In the genomic region with DNA sequence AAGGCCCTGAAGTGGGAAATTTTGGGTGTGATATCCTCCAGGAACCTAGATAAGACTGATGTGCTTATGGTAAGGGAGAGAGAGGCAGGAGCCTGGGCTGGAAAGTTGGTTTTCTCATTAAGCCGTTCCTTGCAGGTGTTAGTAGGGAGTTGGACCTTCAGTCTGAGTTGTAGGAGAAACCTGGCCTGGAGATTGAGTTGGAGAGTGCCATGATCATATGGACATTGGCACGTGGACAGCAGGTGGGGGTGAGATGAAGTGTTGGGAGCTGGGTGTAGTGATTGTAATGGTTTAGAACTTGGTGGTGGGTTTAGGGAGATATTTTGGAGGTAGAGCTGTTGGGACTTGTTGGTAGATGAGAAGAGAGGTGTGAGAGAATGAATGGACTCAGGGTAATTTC, we compare ENCODE assay signal across 26 cellular contexts.
"Had no signal": no experiment of that assay in that cellular context is flagged by ENCODE, and none has a peak within 500 bp of the region (broad histone marks: within the 10 kb centered on the region; RNA-seq: fewer than 3 reads in every experiment).

No MANE protein-coding gene starts in this region.

- FAIRE-seq: RCC 7860 had no signal

- H3K9me3 ChIP-seq: ascending aorta, body of pancreas had no signal

- ATAC-seq: activated CD8-positive, alpha-beta memory T cell treated with anti-CD3 and anti-CD28 coated beads, Interleukin-2, amount 10 ng/mL, durations not matched to agents 7 days and 5 days; body of pancreas; WTC11 had no signal

- H3K4me3 Mint-ChIP-seq: activated CD8-positive, alpha-beta memory T cell treated with anti-CD3 and anti-CD28 coated beads, Interleukin-2, amount 10 ng/mL, durations not matched to agents 7 days and 5 days; activated naive CD4-positive, alpha-beta T cell treated with anti-CD3 and anti-CD28 coated beads, Interleukin-2, amount 50 U/mL, for 24 hours; activated T-cell treated with anti-CD3 and anti-CD28 coated beads, Interleukin-2, amount 50 U/mL, for 24 hours; activated T-helper 1 cell treated with anti-CD3 and anti-CD28 coated beads, Interleukin-12 subunit alpha, Interleukin-12 subunit beta, Interleukin-2, Interleukin-4 antibody, amounts not matched to agents 30 ng/mL and 10 ng/mL and 1 ng/mL, durations not matched to agents 14 hours and 24 hours and 36 hours; T-helper 1 cell treated with Interleukin-12 subunit alpha and Interleukin-12 subunit beta and Interleukin-4 antibody, amounts not matched to agents 30 μg/mL and 1 μg/mL, for 36 hours; WTC11 had no signal

- H3K27me3 ChIP-seq: ascending aorta, body of pancreas, cardiac muscle cell had no signal

- H3K4me1 Mint-ChIP-seq: WTC11 had no signal

- H3K27ac Mint-ChIP-seq: activated CD8-positive, alpha-beta memory T cell treated with anti-CD3 and anti-CD28 coated beads, Interleukin-2, amount 10 ng/mL, durations not matched to agents 7 days and 5 days; activated naive CD4-positive, alpha-beta T cell treated with anti-CD3 and anti-CD28 coated beads, Interleukin-2, amount 50 U/mL, for 24 hours; activated T-cell treated with anti-CD3 and anti-CD28 coated beads, Interleukin-2, amount 50 U/mL, for 24 hours; activated T-helper 1 cell treated with anti-CD3 and anti-CD28 coated beads, Interleukin-12 subunit alpha, Interleukin-12 subunit beta, Interleukin-2, Interleukin-4 antibody, amounts not matched to agents 30 ng/mL and 10 ng/mL and 1 ng/mL, durations not matched to agents 14 hours and 24 hours and 36 hours; T-helper 1 cell treated with Interleukin-12 subunit alpha and Interleukin-12 subunit beta and Interleukin-4 antibody, amounts not matched to agents 30 μg/mL and 1 μg/mL, for 36 hours; WTC11 had no signal

- H3K4me3 ChIP-seq: ascending aorta, body of pancreas, cardiac muscle cell had no signal

- H3K9me3 Mint-ChIP-seq: activated naive CD4-positive, alpha-beta T cell treated with anti-CD3 and anti-CD28 coated beads, Interleukin-2, amount 50 U/mL, for 24 hours; activated T-cell treated with anti-CD3 and anti-CD28 coated beads, Interleukin-2, amount 50 U/mL, for 24 hours; activated T-helper 1 cell treated with anti-CD3 and anti-CD28 coated beads, Interleukin-12 subunit alpha, Interleukin-12 subunit beta, Interleukin-2, Interleukin-4 antibody, amounts not matched to agents 30 ng/mL and 10 ng/mL and 1 ng/mL, durations not matched to agents 14 hours and 24 hours and 36 hours; T-helper 1 cell treated with Interleukin-12 subunit alpha and Interleukin-12 subunit beta and Interleukin-4 antibody, amounts not matched to agents 30 μg/mL and 1 μg/mL, for 36 hours; WTC11 had no signal

- H3K36me3 ChIP-seq: cardiac muscle cell had no signal

- H3K27me3 Mint-ChIP-seq: activated CD8-positive, alpha-beta memory T cell treated with anti-CD3 and anti-CD28 coated beads, Interleukin-2, amount 10 ng/mL, durations not matched to agents 7 days and 5 days; activated naive CD4-positive, alpha-beta T cell treated with anti-CD3 and anti-CD28 coated beads, Interleukin-2, amount 50 U/mL, for 24 hours; activated T-cell treated with anti-CD3 and anti-CD28 coated beads, Interleukin-2, amount 50 U/mL, for 24 hours had no signal

- H3K27ac ChIP-seq: ascending aorta, body of pancreas, cardiac muscle cell had no signal

- H3K4me1 ChIP-seq: ascending aorta had no signal

- DNase-seq: activated CD4-positive, alpha-beta T cell treated with anti-CD3 and anti-CD28 coated beads for 48 hours; activated CD4-positive, alpha-beta T cell treated with anti-CD3 and anti-CD28 coated beads, Interleukin-2, amount 50 U/mL, for 4 hours; activated CD4-positive, CD25-positive, alpha-beta regulatory T cell treated with anti-CD3 and anti-CD28 coated beads, Interleukin-2, amount 50 U/mL, for 72 hours; activated CD8-positive, alpha-beta memory T cell treated with anti-CD3 and anti-CD28 coated beads, Interleukin-2, amount 10 ng/mL, durations not matched to agents 7 days and 5 days; activated effector memory CD4-positive, alpha-beta T cell treated with Interleukin-2 at 50 U/mL for 16 hours; activated naive CD4-positive, alpha-beta T cell; activated T-cell treated with anti-CD3 and anti-CD28 coated beads, Interleukin-2, amount 50 U/mL, for 24 hours; body of pancreas; cerebellar nuclear complex; MM.1S; NCI-H1105; NCI-H1436; NCI-H187; NCI-H2081; NCI-H510A treated with DMSO at 0.1 percent for 48 hours; NCI-H69; NK-92 treated with Interleukin-12 subunit alpha and Interleukin-12 subunit beta, amount 100 ng/mL, for 24 hours; SHP77 treated with DMSO at 0.1 percent for 48 hours; T-helper 9 cell had no signal
